11 cellular contexts compared by ENCODE assay signal in the genomic region with DNA sequence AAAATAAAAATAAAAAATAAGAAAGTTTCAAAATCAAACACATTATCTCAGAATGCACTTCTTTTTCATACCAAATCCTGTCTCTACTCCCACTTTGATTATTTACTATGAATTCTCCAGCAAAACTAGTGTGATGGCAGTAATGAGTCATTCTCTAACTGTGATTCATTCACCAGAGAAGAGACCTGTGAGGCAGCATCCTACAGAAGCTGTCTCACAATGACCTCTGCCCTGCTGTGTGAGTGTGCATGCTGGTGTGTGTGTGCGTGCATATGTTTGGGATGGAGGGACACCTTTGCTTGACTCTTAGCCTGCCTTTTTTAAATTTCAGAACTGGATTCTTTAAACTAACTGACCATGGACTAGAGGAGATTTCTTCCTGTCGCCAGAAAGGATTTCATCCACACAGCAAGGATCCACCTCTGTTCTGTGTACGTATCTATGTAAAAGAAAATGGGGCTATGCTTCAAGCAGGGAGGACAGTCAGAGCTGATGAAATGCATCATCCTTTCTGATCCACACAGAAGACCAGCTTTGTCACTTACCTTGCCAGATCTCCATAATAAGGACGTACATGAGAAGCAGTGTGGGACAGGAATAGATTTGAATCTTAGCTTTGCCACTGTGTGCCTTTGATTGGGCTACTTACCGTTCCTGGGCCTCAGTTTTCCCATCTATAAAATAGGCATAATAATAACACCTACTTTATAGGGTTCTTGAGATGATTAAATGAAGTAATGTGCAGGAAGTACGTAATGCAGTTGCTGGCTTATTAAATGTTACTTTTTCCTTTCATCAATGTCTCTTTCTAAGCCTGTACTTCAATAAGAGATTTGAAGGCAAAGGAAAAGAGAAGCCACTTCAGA. TPM values are rescaled to one million over a fixed set of nuclear protein-coding genes. Genes with fewer than 3 reads are reported as not detected.
DNase-seq lines count a peak whose midpoint lies in the region; ATAC-seq, FAIRE-seq and TF ChIP-seq lines count a peak whose summit lies in the region.
"Had no signal": no experiment of that assay in that cellular context is flagged by ENCODE, and none has a peak within 500 bp of the region (broad histone marks: within the 10 kb centered on the region; RNA-seq: fewer than 3 reads in every experiment).

No MANE protein-coding gene starts in this region.

- POLR2A ChIA-PET in endothelial cell of umbilical vein (lab: Charles Lee), result no interaction called here

- no peak for TF ChIP-seq POLR2A in endothelial cell of umbilical vein (IDR thresholded peaks at IDR 0.05; ENCODE audit: low read depth, low read length)

- H3K27me3 ChIP-seq in endothelial cell of umbilical vein (ENCODE audit: control insufficient read depth in 2 of 2, insufficient read depth in 2 of 2, low read length in 2 of 2) (no peaks in the 10 kb centered on the region), Karpas-422 (ENCODE audit: low read length) (no peaks in the 10 kb centered on the region)
- H3K27me3 ChIP-seq: transverse colon had no signal

- H3K9me3 ChIP-seq in endothelial cell of umbilical vein (replicated peaks; ENCODE audit: control insufficient read depth, insufficient read depth, low read length) (no peaks in the 10 kb centered on the region), Karpas-422 (ENCODE audit: low read length) (no peaks in the 10 kb centered on the region)
- H3K9me3 ChIP-seq: transverse colon had no signal

- H3K79me2 ChIP-seq in endothelial cell of umbilical vein (ENCODE audit: control insufficient read depth, insufficient read depth, low read length), result no peaks in the 10 kb centered on the region
- H3K79me2 ChIP-seq in Karpas-422 (ENCODE audit: low read length), result no peaks in the 10 kb centered on the region

- dilution Hi-C loops in endothelial cell of umbilical vein (cut with MboI; ENCODE audit: extremely low pct_ligation_motif_present, low sequenced_read_pairs), result no loop called here

- H3K27ac ChIP-seq in endothelial cell of umbilical vein (ENCODE audit: insufficient read depth, low read depth, low read length), result no peak overlapping the region
- H3K27ac ChIP-seq in Karpas-422 (ENCODE audit: low read length), result no peak overlapping the region
- H3K27ac ChIP-seq: transverse colon had no signal

- H3K4me3 Mint-ChIP-seq in T-helper 1 cell treated with Interleukin-12 subunit alpha and Interleukin-12 subunit beta and Interleukin-4 antibody, amounts not matched to agents 30 μg/mL and 1 μg/mL, for 36 hours, result no peak overlapping the region
- H3K4me3 Mint-ChIP-seq: central memory CD8-positive, alpha-beta T cell; naive B cell had no signal

- CTCF ChIA-PET in endothelial cell of umbilical vein (lab: Charles Lee), result no interaction called here

- no peak overlapping the region for H3K4me2 ChIP-seq in endothelial cell of umbilical vein (ENCODE audit: insufficient read depth, low read length)
- H3K4me2 ChIP-seq in Karpas-422 (ENCODE audit: low read depth, low read length, poor library complexity, severe bottlenecking), result no peak overlapping the region

- DNase-seq in HCEC 1CT (peak; percentile 96), endothelial cell of umbilical vein (ENCODE audit: low read depth, low spot score) (peak; percentile 53), Karpas-422 (no peak)
- DNase-seq in stimulated activated CD4-positive, alpha-beta T cell treated with anti-CD3 and anti-CD28 coated beads, Interleukin-2, amount 100 ng/mL, for 4 hours (ENCODE audit: low read depth), result peak; percentile 31
- DNase-seq: naive B cell, transverse colon had no signal

- intact Hi-C loops in endothelial cell of umbilical vein (cut with micrococcal nuclease), result no loop called here

- no peaks in the 10 kb centered on the region for H3K9me1 ChIP-seq in endothelial cell of umbilical vein (replicated peaks; ENCODE audit: control insufficient read depth, extremely low read depth, insufficient read depth, low read length)

- H3K27me3 Mint-ChIP-seq in T-helper 1 cell treated with Interleukin-12 subunit alpha and Interleukin-12 subunit beta and Interleukin-4 antibody, amounts not matched to agents 30 μg/mL and 1 μg/mL, for 36 hours (ENCODE audit: low read depth), result no peaks in the 10 kb centered on the region
- H3K27me3 Mint-ChIP-seq: central memory CD8-positive, alpha-beta T cell; naive B cell had no signal

- peaks cover 0 to 10% of the 10 kb centered on the region in 2 experiments for H3K36me3 ChIP-seq in endothelial cell of umbilical vein (ENCODE audit: control insufficient read depth in 2 of 2, extremely low read depth in 1 of 2, insufficient read depth in 2 of 2, low read length in 2 of 2)
- H3K36me3 ChIP-seq in Karpas-422 (ENCODE audit: insufficient read depth, low read length), result peaks cover 60% of the 10 kb centered on the region

- no peaks in the 10 kb centered on the region for H3K9me3 Mint-ChIP-seq in T-helper 1 cell treated with Interleukin-12 subunit alpha and Interleukin-12 subunit beta and Interleukin-4 antibody, amounts not matched to agents 30 μg/mL and 1 μg/mL, for 36 hours
- H3K9me3 Mint-ChIP-seq: central memory CD8-positive, alpha-beta T cell; naive B cell had no signal

- H3K4me1 Mint-ChIP-seq in T-helper 1 cell treated with Interleukin-12 subunit alpha and Interleukin-12 subunit beta and Interleukin-4 antibody, amounts not matched to agents 30 μg/mL and 1 μg/mL, for 36 hours (ENCODE audit: low read depth), result peaks cover 8% of the 10 kb centered on the region
- H3K4me1 Mint-ChIP-seq: central memory CD8-positive, alpha-beta T cell had no signal

- H3K9ac ChIP-seq in endothelial cell of umbilical vein (replicated peaks; ENCODE audit: extremely low read depth, insufficient read depth, low read length) (no peak overlapping the region), Karpas-422 (ENCODE audit: low read length) (no peak overlapping the region)

- H4K20me1 ChIP-seq in endothelial cell of umbilical vein (replicated peaks; ENCODE audit: control insufficient read depth, extremely low read depth, insufficient read depth, low read length), result no peaks in the 10 kb centered on the region
- no peaks in the 10 kb centered on the region for H4K20me1 ChIP-seq in Karpas-422 (ENCODE audit: insufficient read depth, low read depth, low read length)

- peaks cover 4% of the 10 kb centered on the region for H3K4me1 ChIP-seq in endothelial cell of umbilical vein (ENCODE audit: control insufficient read depth, extremely low read depth, insufficient read depth, low read length)
- H3K4me1 ChIP-seq in Karpas-422 (ENCODE audit: low read length), result no peaks in the 10 kb centered on the region
- H3K4me1 ChIP-seq: transverse colon had no signal

- no TSS peak for BruUV-seq in endothelial cell of umbilical vein (replicated peaks; lab: Mats Ljungman, UMichigan)

- no peaks in the 10 kb centered on the region for H3K9me2 ChIP-seq in Karpas-422 (replicated peaks; ENCODE audit: insufficient read depth, low read length)

- H3K36me3 Mint-ChIP-seq in T-helper 1 cell treated with Interleukin-12 subunit alpha and Interleukin-12 subunit beta and Interleukin-4 antibody, amounts not matched to agents 30 μg/mL and 1 μg/mL, for 36 hours (ENCODE audit: low read depth), result peaks cover 67% of the 10 kb centered on the region

- H3K4me3 ChIP-seq in endothelial cell of umbilical vein (replicated peaks in 1 of 3; ENCODE audit: insufficient read depth in 1 of 3, low read depth in 1 of 3, low read length in 3 of 3) (no peak overlapping the region), Karpas-422 (ENCODE audit: low read length) (no peak overlapping the region)
- H3K4me3 ChIP-seq: transverse colon had no signal

- TF ChIP-seq CTCF in endothelial cell of umbilical vein (IDR thresholded peaks at IDR 0.05; ENCODE audit: extremely low read depth in 1 of 2, insufficient read depth in 1 of 2, low read depth in 1 of 2, low read length in 2 of 2), result no peak

- ATAC-seq in GM18861 (IDR thresholded peaks at IDR 0.05; ENCODE audit: unreplicated experiment), result no peak
- ATAC-seq in GM18520 (IDR thresholded peaks at IDR 0.05; ENCODE audit: unreplicated experiment), result no peak
- ATAC-seq in HG02840 (IDR thresholded peaks at IDR 0.05; ENCODE audit: low FRiP score, unreplicated experiment), result no peak

- H2AFZ ChIP-seq in endothelial cell of umbilical vein (ENCODE audit: low read depth, low read length), result no peak overlapping the region
- H2AFZ ChIP-seq in Karpas-422 (ENCODE audit: low read length), result no peak overlapping the region

- H3K27ac Mint-ChIP-seq in T-helper 1 cell treated with Interleukin-12 subunit alpha and Interleukin-12 subunit beta and Interleukin-4 antibody, amounts not matched to agents 30 μg/mL and 1 μg/mL, for 36 hours, result peak overlapping the region; percentile 49
- H3K27ac Mint-ChIP-seq: naive B cell had no signal

- peak; percentile 75 for FAIRE-seq in endothelial cell of umbilical vein (lab: Jason Lieb, UNC)

TF ChIP-seq in endothelial cell of umbilical vein, 7 proteins besides CTCF, POLR2A, EP300 and RAD21:
- TF ChIP-seq JUN (IDR thresholded peaks at IDR 0.05; ENCODE audit: borderline replicate concordance, insufficient read depth, insufficient read length, low read depth) (peak; percentile 66), FOS (IDR thresholded peaks at IDR 0.05; ENCODE audit: borderline replicate concordance, insufficient read depth, low read length) (peak; percentile 99)
- TF ChIP-seq, protein P1, sequence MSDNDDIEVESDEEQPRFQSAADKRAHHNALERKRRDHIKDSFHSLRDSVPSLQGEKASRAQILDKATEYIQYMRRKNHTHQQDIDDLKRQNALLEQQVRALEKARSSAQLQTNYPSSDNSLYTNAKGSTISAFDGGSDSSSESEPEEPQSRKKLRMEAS (IDR thresholded peaks at IDR 0.05; ENCODE audit: insufficient read depth, insufficient read length), result no peak

RNA-seq across cellular contexts. Expression of gene STAMBP, which starts 31.2 kb away (rescaled TPM):
- 19.8 and 21.3 TPM in 2 replicates for total RNA-seq in endothelial cell of umbilical vein
- 18.0 and 19.0 TPM in 2 replicates for polyA plus RNA-seq in endothelial cell of umbilical vein
- 23.0 and 23.6 TPM in 2 replicates for polyA plus RNA-seq in endothelial cell of umbilical vein (2011; cell fraction: cytosol; rRNA removed)
- 23.7 and 25.7 TPM in 2 replicates for polyA plus RNA-seq in endothelial cell of umbilical vein (2011; cell fraction: nucleus; rRNA removed)
- 23.8 and 24.7 TPM in 2 replicates for polyA plus RNA-seq in endothelial cell of umbilical vein (2012)
- polyA minus RNA-seq in endothelial cell of umbilical vein, result 24.3 and 26.9 TPM in 2 replicates
- polyA minus RNA-seq in endothelial cell of umbilical vein (2011; cell fraction: cytosol; rRNA and poly(A)+ RNA removed), result 24.8 TPM
- 12.2 and 13.2 TPM in 2 replicates for polyA minus RNA-seq in endothelial cell of umbilical vein (2011; cell fraction: nucleus; rRNA and poly(A)+ RNA removed)
- 32.3 and 73.8 TPM in 2 replicates for total RNA-seq in Karpas-422 (2014; rRNA removed; shearing (Covaris generic); ENCODE audit: low replicate concordance)

RNA-seq across cellular contexts. Expression of gene ACTG2, which starts 32.9 kb away (rescaled TPM):
- total RNA-seq in endothelial cell of umbilical vein, result not detected in 2 replicates
- polyA plus RNA-seq in endothelial cell of umbilical vein, result not detected in 2 replicates
- polyA plus RNA-seq in endothelial cell of umbilical vein (2011; cell fraction: cytosol; rRNA removed), result not detected in 2 replicates
- polyA plus RNA-seq in endothelial cell of umbilical vein (2011; cell fraction: nucleus; rRNA removed), result not detected in 2 replicates
- not detected in 2 replicates for polyA plus RNA-seq in endothelial cell of umbilical vein (2012)
- polyA minus RNA-seq in endothelial cell of umbilical vein, result not detected in 2 replicates
- not detected for polyA minus RNA-seq in endothelial cell of umbilical vein (2011; cell fraction: cytosol; rRNA and poly(A)+ RNA removed)
- polyA minus RNA-seq in endothelial cell of umbilical vein (2011; cell fraction: nucleus; rRNA and poly(A)+ RNA removed), result not detected in 2 replicates
- not detected in 2 replicates for total RNA-seq in Karpas-422 (2014; rRNA removed; shearing (Covaris generic); ENCODE audit: low replicate concordance)
